Comparison of ENCODE assay signal across 17 cellular contexts in the genomic region with DNA sequence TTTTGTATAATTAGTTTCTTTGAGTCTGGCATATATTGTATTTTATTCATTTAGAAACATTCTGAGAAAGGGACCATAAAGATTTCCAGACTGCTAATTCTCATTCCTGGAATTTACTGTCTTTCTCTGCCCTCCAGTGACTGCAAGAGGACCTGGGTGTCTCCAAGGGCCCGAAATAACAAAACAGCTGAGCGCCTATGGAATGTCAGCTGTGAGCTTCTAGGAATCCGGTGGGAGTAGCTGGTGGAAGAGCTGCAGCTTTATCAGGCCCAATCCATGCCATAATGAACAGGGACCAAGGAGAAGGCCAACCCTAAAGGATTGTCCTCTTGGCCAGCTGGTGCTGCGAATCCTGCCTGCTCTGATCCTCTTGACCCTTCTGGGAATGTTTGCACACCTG. TPM values are rescaled to one million over a fixed set of nuclear protein-coding genes. Genes with fewer than 3 reads are reported as not detected.
"Had no signal": no experiment of that assay in that cellular context is flagged by ENCODE, and none has a peak within 500 bp of the region (broad histone marks: within the 10 kb centered on the region; RNA-seq: fewer than 3 reads in every experiment).

No MANE protein-coding gene starts in this region.

- H3K4me3 Mint-ChIP-seq: activated naive CD4-positive, alpha-beta T cell treated with anti-CD3 and anti-CD28 coated beads, Interleukin-2, amount 10 ng/mL, durations not matched to agents 7 days and 5 days; activated T-helper 17 cell treated with anti-CD3 and anti-CD28 coated beads, Interleukin-2, amount 50 U/mL, for 72 hours; stimulated activated memory B cell treated with anti-CD40 and anti-IgM and Interleukin-4, amounts not matched to agents 10 μg/mL and 1 μg/mL and 100 μg/mL, for 72 hours had no signal

- H3K27me3 Mint-ChIP-seq: activated T-helper 17 cell treated with anti-CD3 and anti-CD28 coated beads, Interleukin-2, amount 50 U/mL, for 72 hours; stimulated activated memory B cell treated with anti-CD40 and anti-IgM and Interleukin-4, amounts not matched to agents 10 μg/mL and 1 μg/mL and 100 μg/mL, for 72 hours had no signal

- H3K4me3 ChIP-seq: ascending aorta, gastroesophageal sphincter, pancreas had no signal

- H3K4me1 ChIP-seq: ascending aorta, gastroesophageal sphincter had no signal

- H3K36me3 ChIP-seq: ascending aorta, gastroesophageal sphincter, pancreas had no signal

- H3K4me1 Mint-ChIP-seq: activated naive CD4-positive, alpha-beta T cell treated with anti-CD3 and anti-CD28 coated beads, Interleukin-2, amount 10 ng/mL, durations not matched to agents 7 days and 5 days; activated T-helper 17 cell treated with anti-CD3 and anti-CD28 coated beads, Interleukin-2, amount 50 U/mL, for 72 hours; stimulated activated memory B cell treated with anti-CD40 and anti-IgM and Interleukin-4, amounts not matched to agents 10 μg/mL and 1 μg/mL and 100 μg/mL, for 72 hours had no signal

- H3K9me3 ChIP-seq: ascending aorta, gastroesophageal sphincter, pancreas had no signal

- H3K9me3 Mint-ChIP-seq: activated naive CD4-positive, alpha-beta T cell treated with anti-CD3 and anti-CD28 coated beads, Interleukin-2, amount 10 ng/mL, durations not matched to agents 7 days and 5 days; activated T-helper 17 cell treated with anti-CD3 and anti-CD28 coated beads, Interleukin-2, amount 50 U/mL, for 72 hours; stimulated activated memory B cell treated with anti-CD40 and anti-IgM and Interleukin-4, amounts not matched to agents 10 μg/mL and 1 μg/mL and 100 μg/mL, for 72 hours had no signal

- H3K36me3 Mint-ChIP-seq: activated naive CD4-positive, alpha-beta T cell treated with anti-CD3 and anti-CD28 coated beads, Interleukin-2, amount 10 ng/mL, durations not matched to agents 7 days and 5 days; stimulated activated memory B cell treated with anti-CD40 and anti-IgM and Interleukin-4, amounts not matched to agents 10 μg/mL and 1 μg/mL and 100 μg/mL, for 72 hours had no signal

- DNase-seq: activated CD4-positive, alpha-beta T cell treated with anti-CD3 and anti-CD28 coated beads for 1 hour; activated CD4-positive, alpha-beta T cell treated with anti-CD3 and anti-CD28 coated beads, Interleukin-2, amount 50 U/mL, for 4 hours; activated naive CD4-positive, alpha-beta T cell treated with anti-CD3 and anti-CD28 coated beads, Interleukin-2, amount 10 ng/mL, durations not matched to agents 7 days and 5 days; activated T-cell treated with anti-CD3 and anti-CD28 coated beads for 4 hours; dermis blood vessel endothelial cell; erythroblast; islet precursor cell; pancreas; stimulated activated CD4-positive, alpha-beta T cell treated with anti-CD3 and anti-CD28 coated beads, Interleukin-2, amount 100 ng/mL, for 48 hours had no signal

- ATAC-seq: activated T-helper 17 cell treated with anti-CD3 and anti-CD28 coated beads, Interleukin-2, amount 50 U/mL, for 72 hours; gastroesophageal sphincter; pancreas; stimulated activated memory B cell treated with anti-CD40 and anti-IgM and Interleukin-4, amounts not matched to agents 10 μg/mL and 1 μg/mL and 100 μg/mL, for 72 hours had no signal

- FAIRE-seq: bronchial epithelial cell, pancreas had no signal

- H3K27ac ChIP-seq: ascending aorta, gastroesophageal sphincter, pancreas had no signal

- H3K27ac Mint-ChIP-seq: activated naive CD4-positive, alpha-beta T cell treated with anti-CD3 and anti-CD28 coated beads, Interleukin-2, amount 10 ng/mL, durations not matched to agents 7 days and 5 days; activated T-helper 17 cell treated with anti-CD3 and anti-CD28 coated beads, Interleukin-2, amount 50 U/mL, for 72 hours; stimulated activated memory B cell treated with anti-CD40 and anti-IgM and Interleukin-4, amounts not matched to agents 10 μg/mL and 1 μg/mL and 100 μg/mL, for 72 hours had no signal

- H3K27me3 ChIP-seq: ascending aorta, gastroesophageal sphincter, pancreas had no signal

RNA-seq across cellular contexts. Expression of a gene that starts 31.9 kb away (rescaled TPM):
- total RNA-seq: activated T-helper 17 cell treated with anti-CD3 and anti-CD28 coated beads, Interleukin-2, amount 50 U/mL, for 72 hours; ascending aorta; chondrocyte; dermis blood vessel endothelial cell; mesenteric fat pad; T-helper 1 cell treated with Interleukin-12 subunit alpha and Interleukin-12 subunit beta and Interleukin-4 antibody, amounts not matched to agents 30 ng/mL and 1 ng/mL, for 36 hours had no signal
